ENCODE assay signal across 11 cellular contexts in the genomic region with DNA sequence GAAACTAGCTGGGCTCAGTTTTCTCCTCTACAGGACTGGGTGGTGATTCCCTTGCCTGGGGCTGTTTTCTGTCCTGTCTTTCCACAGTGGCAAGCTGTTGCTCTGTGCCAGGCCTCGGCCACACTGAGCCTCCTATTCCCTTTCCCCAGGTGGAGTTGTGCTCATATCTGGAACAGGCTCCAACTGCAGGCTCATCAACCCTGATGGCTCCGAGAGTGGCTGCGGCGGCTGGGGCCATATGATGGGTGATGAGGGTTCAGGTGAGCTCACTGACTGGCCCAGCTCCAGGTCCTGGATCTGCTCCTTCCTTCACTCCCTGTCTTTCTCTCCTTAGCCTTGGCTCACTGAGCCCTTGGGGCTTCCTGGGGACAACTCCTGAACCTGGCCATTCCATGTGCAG. TPM values are rescaled to one million over a fixed set of nuclear protein-coding genes. Genes with fewer than 3 reads are reported as not detected.
A peak's percentile ranks its signal among the peaks of the same experiment; 100 is the strongest.
DNase-seq lines count a peak whose midpoint lies in the region; ATAC-seq and TF ChIP-seq lines count a peak whose summit lies in the region.
"Had no signal": no experiment of that assay in that cellular context is flagged by ENCODE, and none has a peak within 500 bp of the region (broad histone marks: within the 10 kb centered on the region; RNA-seq: fewer than 3 reads in every experiment).

No MANE protein-coding gene starts in this region.

- intact Hi-C loops in activated CD4-positive, alpha-beta T cell treated with anti-CD3 and anti-CD28 coated beads, Interleukin-2, amount 10 ng/mL, durations not matched to agents 24 days and 14 days (cut with micrococcal nuclease), result no loop called here
- intact Hi-C loops in activated B cell treated with CpG ODN at 0.5 μM for 24 hours (cut with micrococcal nuclease) (loop anchor here (1.0 kb wide), 2 partner anchors 23 to 58 kb away; a partner anchor contains a TSS), heart right ventricle (cut with DNase I) (no loop called here)

- no peaks in the 10 kb centered on the region for H3K27me3 Mint-ChIP-seq in activated CD4-positive, alpha-beta T cell treated with anti-CD3 and anti-CD28 coated beads, Interleukin-2, amount 10 ng/mL, durations not matched to agents 24 days and 14 days
- H3K27me3 Mint-ChIP-seq in activated B cell treated with CpG ODN at 0.5 μM for 24 hours (no peaks in the 10 kb centered on the region), immature natural killer cell (ENCODE audit: low read depth in 3 of 3) (peaks cover 6 to 12% (median 7%) of the 10 kb centered on the region in 3 donors)

- peaks cover 0 to 67% (median 48%) of the 10 kb centered on the region in 9 donors for H3K36me3 ChIP-seq in heart right ventricle

- H3K4me1 Mint-ChIP-seq in activated CD4-positive, alpha-beta T cell treated with anti-CD3 and anti-CD28 coated beads, Interleukin-2, amount 10 ng/mL, durations not matched to agents 24 days and 14 days, result peaks cover 57% of the 10 kb centered on the region
- peaks cover 70% of the 10 kb centered on the region for H3K4me1 Mint-ChIP-seq in activated B cell treated with CpG ODN at 0.5 μM for 24 hours
- peaks cover 55 to 68% of the 10 kb centered on the region in 2 donors for H3K4me1 Mint-ChIP-seq in immature natural killer cell

- POLR2A ChIA-PET in activated B cell treated with CpG ODN at 0.5 μM for 24 hours (lab: Charles Lee), result interaction anchor here (1.0 to 7.5 kb wide), 12 partner anchors 8 to 1999 kb away, joined by 3 to 170 read pairs (median 4); a partner anchor contains a TSS

- 93 to 99% methylated on average over 4 of the region's 4 CpGs for WGBS in heart right ventricle, 2 donors

- H3K27ac ChIP-seq in substantia nigra (ENCODE audit: low read depth, low read length, poor library complexity, severe bottlenecking) (peak overlapping the region; percentile 35), heart right ventricle (peak overlapping the region in 3 of 10 donors; percentile 27 to 98 (median 52))
- H3K27ac ChIP-seq: SJCRH30 had no signal

- H3K9me3 ChIP-seq in heart right ventricle, result no peaks in the 10 kb centered on the region
- H3K9me3 ChIP-seq: ascending aorta, SJCRH30 had no signal

- no peak for ATAC-seq in activated B cell treated with CpG ODN at 0.5 μM for 24 hours (ENCODE audit: low read depth)
- no peak for ATAC-seq in GM19397 (IDR thresholded peaks at IDR 0.05; ENCODE audit: unreplicated experiment)
- no peak for ATAC-seq in GM18868 (IDR thresholded peaks at IDR 0.05; ENCODE audit: unreplicated experiment)
- no peak for ATAC-seq in heart right ventricle

- H3K27ac Mint-ChIP-seq in activated CD4-positive, alpha-beta T cell treated with anti-CD3 and anti-CD28 coated beads, Interleukin-2, amount 10 ng/mL, durations not matched to agents 24 days and 14 days, result peak overlapping the region; percentile 94
- H3K27ac Mint-ChIP-seq in activated B cell treated with CpG ODN at 0.5 μM for 24 hours (peak overlapping the region; percentile 99), immature natural killer cell (peak overlapping the region in 5 of 6 donors; percentile 57 to 100 (median 100))

- H3K27me3 ChIP-seq in heart right ventricle, result no peaks in the 10 kb centered on the region
- H3K27me3 ChIP-seq: ascending aorta, SJCRH30 had no signal

- DNase-seq in activated CD4-positive, alpha-beta T cell treated with anti-CD3 and anti-CD28 coated beads, Interleukin-2, amount 10 ng/mL, durations not matched to agents 24 days and 14 days, result no peak
- no peak for DNase-seq in activated CD4-positive, alpha-beta T cell treated with anti-CD3 and anti-CD28 coated beads for 4 hours
- DNase-seq in activated B cell treated with CpG ODN at 0.5 μM for 24 hours, result no peak
- no peak for DNase-seq in immature natural killer cell
- no peak for DNase-seq in substantia nigra (lab: John Stamatoyannopoulos, UW)
- DNase-seq in heart right ventricle, result no peak
- DNase-seq: NCI-H510A treated with DMSO at 0.1 percent for 48 hours, SJCRH30 had no signal

- peak overlapping the region in 1 of 10 donors; percentile 0 for H3K4me3 ChIP-seq in heart right ventricle
- H3K4me3 ChIP-seq: ascending aorta, SJCRH30 had no signal

- H3K4me3 Mint-ChIP-seq in activated CD4-positive, alpha-beta T cell treated with anti-CD3 and anti-CD28 coated beads, Interleukin-2, amount 10 ng/mL, durations not matched to agents 24 days and 14 days, result peak overlapping the region; percentile 88
- H3K4me3 Mint-ChIP-seq in activated B cell treated with CpG ODN at 0.5 μM for 24 hours (peak overlapping the region; percentile 97), immature natural killer cell (peak overlapping the region in 1 of 5 donors; percentile 14)

- no peak for TF ChIP-seq CTCF in activated B cell treated with CpG ODN at 0.5 μM for 24 hours (IDR thresholded peaks at IDR 0.05)
- no peak for TF ChIP-seq CTCF in heart right ventricle (IDR thresholded peaks at IDR 0.05)

- peaks cover 35% of the 10 kb centered on the region for H3K36me3 Mint-ChIP-seq in activated CD4-positive, alpha-beta T cell treated with anti-CD3 and anti-CD28 coated beads, Interleukin-2, amount 10 ng/mL, durations not matched to agents 24 days and 14 days (ENCODE audit: low read depth)
- peaks cover 78% of the 10 kb centered on the region for H3K36me3 Mint-ChIP-seq in activated B cell treated with CpG ODN at 0.5 μM for 24 hours (ENCODE audit: low read depth)
- H3K36me3 Mint-ChIP-seq in immature natural killer cell, result peaks cover 3 to 17% (median 13%) of the 10 kb centered on the region in 3 donors

- CTCF ChIA-PET in activated B cell treated with CpG ODN at 0.5 μM for 24 hours (lab: Charles Lee), result interaction anchor here (1.6 to 4.0 kb wide), 4 partner anchors 23 to 259 kb away, joined by 4 to 26 read pairs (median 18); a partner anchor contains a TSS

- no peaks in the 10 kb centered on the region for H3K9me3 Mint-ChIP-seq in activated CD4-positive, alpha-beta T cell treated with anti-CD3 and anti-CD28 coated beads, Interleukin-2, amount 10 ng/mL, durations not matched to agents 24 days and 14 days
- H3K9me3 Mint-ChIP-seq in activated B cell treated with CpG ODN at 0.5 μM for 24 hours (no peaks in the 10 kb centered on the region), immature natural killer cell (peaks cover 0 to 1% (median 0%) of the 10 kb centered on the region in 6 donors)

- H3K4me1 ChIP-seq in heart right ventricle, result peaks cover 7 to 84% (median 29%) of the 10 kb centered on the region in 9 donors

RNA-seq across cellular contexts. Expression of a gene that starts 4.0 kb away (rescaled TPM):
- 55.9 and 67.1 TPM in 2 replicates for total RNA-seq in activated CD4-positive, alpha-beta T cell treated with anti-CD3 and anti-CD28 coated beads, Interleukin-2, amount 10 ng/mL, durations not matched to agents 24 days and 14 days
- total RNA-seq in activated B cell treated with CpG ODN at 0.5 μM for 24 hours (175 and 208 TPM in 2 replicates), heart right ventricle (10 to 100 TPM; 40.4 to 93.4 (median 44.5) TPM)
- polyA plus RNA-seq in immature natural killer cell (10 to 100 TPM; 68.5 to 85.7 (median 79.4) TPM), heart right ventricle (10 to 100 TPM; 76.8 to 99.8 TPM)

RNA-seq across cellular contexts. Expression of a gene that starts 57.5 kb away (rescaled TPM):
- total RNA-seq in activated CD4-positive, alpha-beta T cell treated with anti-CD3 and anti-CD28 coated beads, Interleukin-2, amount 10 ng/mL, durations not matched to agents 24 days and 14 days, result 14.4 and 17.2 TPM in 2 replicates
- total RNA-seq in activated B cell treated with CpG ODN at 0.5 μM for 24 hours, result 11.1 and 12.2 TPM in 2 replicates
- polyA plus RNA-seq in immature natural killer cell, result 10 to 100 TPM; 13.7 to 23.6 (median 16.3) TPM
- total RNA-seq in heart right ventricle, result 10 to 100 TPM; 29.6 to 43.8 (median 35.3) TPM
- polyA plus RNA-seq in heart right ventricle, result 10 to 100 TPM; 30.6 to 41.6 TPM

RNA-seq across cellular contexts. Expression of a gene that starts 57.9 kb away (rescaled TPM):
- total RNA-seq in activated CD4-positive, alpha-beta T cell treated with anti-CD3 and anti-CD28 coated beads, Interleukin-2, amount 10 ng/mL, durations not matched to agents 24 days and 14 days, result 69.4 and 74.5 TPM in 2 replicates
- total RNA-seq in activated B cell treated with CpG ODN at 0.5 μM for 24 hours (47.6 and 47.8 TPM in 2 replicates), heart right ventricle (10 to 100 TPM; 18.9 to 32.1 (median 22.9) TPM)
- polyA plus RNA-seq in immature natural killer cell (10 to 100 TPM in 2 of 3 donors, 1 to 10 TPM in 1; 7.7 to 22.6 (median 13.4) TPM), heart right ventricle (10 to 100 TPM; 18.5 to 39.4 TPM)
